ENCODE assay signal across 11 cellular contexts in genomic region chr7:29337628-29338116, GRCh38.
DNase-seq lines count a peak whose midpoint lies in the region; ATAC-seq and TF ChIP-seq lines count a peak whose summit lies in the region.
"Had no signal": no experiment of that assay in that cellular context is flagged by ENCODE, and none has a peak within 500 bp of the region (broad histone marks: within the 10 kb centered on the region; RNA-seq: fewer than 3 reads in every experiment).

No MANE protein-coding gene starts in this region.

- H3K18ac ChIP-seq in neuronal stem cell (ENCODE audit: low read length) = no peak overlapping the region

- H3K27ac ChIP-seq in DND-41 (ENCODE audit: low read length) (peak overlapping the region; percentile 71), Peyer's patch (peak overlapping the region in 1 of 4 donors; percentile 43), neuronal stem cell (replicated peaks; ENCODE audit: low read length) (no peak overlapping the region)
- H3K27ac ChIP-seq: thoracic aorta had no signal

- peaks cover 0 to 3% (median 0%) of the 10 kb centered on the region in 5 experiments for H3K9me3 Mint-ChIP-seq in brain

- H3K4ac ChIP-seq in neuronal stem cell (ENCODE audit: low read length) = no peak overlapping the region

- H3K79me2 ChIP-seq in DND-41 (ENCODE audit: insufficient read depth, low read length) = no peaks in the 10 kb centered on the region

- no peak overlapping the region for H2BK15ac ChIP-seq in neuronal stem cell (ENCODE audit: low read length)

- H3K79me1 ChIP-seq in neuronal stem cell (ENCODE audit: low read depth, low read length) = no peaks in the 10 kb centered on the region

- H3K4me3 ChIP-seq in DND-41 (ENCODE audit: low read depth in 1 of 2, low read length in 2 of 2) (peak overlapping the region in 1 of 2 experiments; percentile 47; a peak in 2 of 4 replicates), Peyer's patch (no peak overlapping the region), neuronal stem cell (ENCODE audit: low read length in 2 of 2) (no peak overlapping the region)
- H3K4me3 ChIP-seq: skin epidermis, thoracic aorta had no signal

- no peak for TF ChIP-seq POLR2A in Peyer's patch (IDR thresholded peaks at IDR 0.05)

- H2BK5ac ChIP-seq in neuronal stem cell (ENCODE audit: low read length) = no peak overlapping the region

- H4K8ac ChIP-seq in neuronal stem cell (ENCODE audit: low read depth, low read length) = no peak overlapping the region

- H3K27ac Mint-ChIP-seq in brain = peak overlapping the region in 3 of 5 experiments; percentile 6 to 64 (median 24)

- no peaks in the 10 kb centered on the region for H3K27me3 ChIP-seq in DND-41 (ENCODE audit: insufficient read depth, low read length, poor library complexity)
- no peaks in the 10 kb centered on the region for H3K27me3 ChIP-seq in Peyer's patch
- H3K27me3 ChIP-seq in neuronal stem cell (ENCODE audit: control insufficient read depth in 3 of 3, insufficient read depth in 3 of 3, low read depth in 1 of 3, low read length in 3 of 3) = no peaks in the 10 kb centered on the region

- no peak overlapping the region for H2AK5ac ChIP-seq in neuronal stem cell (ENCODE audit: low read depth, low read length)

- peak; percentile 98 for ATAC-seq in DND-41 (ENCODE audit: insufficient read depth, low read depth)

- no peak overlapping the region for H3K4me3 Mint-ChIP-seq in brain

- H3K23ac ChIP-seq in neuronal stem cell (ENCODE audit: low read depth, low read length, poor library complexity) = no peak overlapping the region

- no CpG with 5 or more reads among the region's 3 CpGs for WGBS in neuronal stem cell (ENCODE audit: extremely low coverage in 2 of 2, insufficient read length in 2 of 2, insufficient replicate concordance in 1 of 2), 2 donors

- H2BK12ac ChIP-seq in neuronal stem cell (ENCODE audit: low read length) = no peak overlapping the region

- peak; percentile 6 for TF ChIP-seq CTCF in DND-41 (IDR thresholded peaks at IDR 0.05; ENCODE audit: borderline replicate concordance, extremely low read depth, low read length, poor library complexity, severe bottlenecking)
- TF ChIP-seq CTCF in Peyer's patch (IDR thresholded peaks at IDR 0.05) = no peak
- TF ChIP-seq CTCF in brain (conservative IDR thresholded peaks at IDR 0.05) = no peak

- H3K14ac ChIP-seq in neuronal stem cell (ENCODE audit: low read length) = no peak overlapping the region

- H3K9me3 ChIP-seq in DND-41 (ENCODE audit: insufficient read depth, low read length, severe bottlenecking) (no peaks in the 10 kb centered on the region), Peyer's patch (no peaks in the 10 kb centered on the region), neuronal stem cell (replicated peaks in 1 of 2; ENCODE audit: control insufficient read depth in 2 of 2, insufficient read depth in 1 of 2, low read depth in 1 of 2, low read length in 2 of 2) (peaks cover 0 to 2% of the 10 kb centered on the region in 2 donors)
- H3K9me3 ChIP-seq: thoracic aorta had no signal

- peak overlapping the region; percentile 18 for H3K9ac ChIP-seq in DND-41 (ENCODE audit: low read depth, low read length)
- no peak overlapping the region for H3K9ac ChIP-seq in neuronal stem cell (ENCODE audit: low read depth, low read length, poor library complexity)

- H3K36me3 ChIP-seq in DND-41 (ENCODE audit: insufficient read depth, low read length) (no peaks in the 10 kb centered on the region), Peyer's patch (no peaks in the 10 kb centered on the region), neuronal stem cell (replicated peaks in 1 of 2; ENCODE audit: control insufficient read depth in 2 of 2, insufficient read depth in 2 of 2, low read length in 2 of 2) (no peaks in the 10 kb centered on the region)
- H3K36me3 ChIP-seq: thoracic aorta had no signal

- DNase-seq in DND-41 (peak; percentile 73), Peyer's patch (peak in 2 of 3 donors; percentile 21 to 52), neuronal stem cell (ENCODE audit: low spot score) (no peak), DMS 273 treated with DMSO at 0.1 percent for 48 hours (lab: John Stamatoyannopoulos, UW) (no peak), hepatic stellate cell (ENCODE audit: low spot score) (no peak), T-helper 9 cell (no peak), NCI-H526 treated with DMSO at 0.1 percent for 48 hours (lab: John Stamatoyannopoulos, UW) (no peak)
- DNase-seq: amniotic stem cell had no signal

- H3K27me3 Mint-ChIP-seq in brain = no peaks in the 10 kb centered on the region

- peak overlapping the region; percentile 42 for H2AFZ ChIP-seq in DND-41 (ENCODE audit: low read depth, low read length)
- H2AFZ ChIP-seq in neuronal stem cell (ENCODE audit: low read length) = peak overlapping the region; percentile 18

- H3K4me1 ChIP-seq in DND-41 (ENCODE audit: insufficient read depth, low read length) = peaks cover 41% of the 10 kb centered on the region
- peaks cover 0 to 6% (median 0%) of the 10 kb centered on the region in 4 donors for H3K4me1 ChIP-seq in Peyer's patch
- no peaks in the 10 kb centered on the region for H3K4me1 ChIP-seq in neuronal stem cell (ENCODE audit: control insufficient read depth in 2 of 2, insufficient read depth in 1 of 2, low read depth in 1 of 2, low read length in 2 of 2)

- peaks cover 26% of the 10 kb centered on the region for H3K4me1 Mint-ChIP-seq in brain

- peak overlapping the region; percentile 61 for H3K4me2 ChIP-seq in DND-41 (ENCODE audit: insufficient read depth, low read length)
- H3K4me2 ChIP-seq in neuronal stem cell (ENCODE audit: insufficient read depth, low read length, poor library complexity, severe bottlenecking) = no peak overlapping the region

- H2BK120ac ChIP-seq in neuronal stem cell (ENCODE audit: low read depth, low read length) = no peak overlapping the region

- no peak overlapping the region for H4K91ac ChIP-seq in neuronal stem cell (ENCODE audit: low read depth, low read length, poor library complexity)

- H4K20me1 ChIP-seq in DND-41 (ENCODE audit: insufficient read depth, low read length) = 0 out of 2 replicates have a peak, but pooled peaks cover 3% of the 10 kb centered on the region

- no peaks in the 10 kb centered on the region for H3K36me3 Mint-ChIP-seq in brain

Comparison
In these comparisons a context has a peak if more than half of its experiments do, and no peak if none do; other contexts are left out.
1. DNase-seq: peak in DND-41 (single experiment) and Peyer's patch (2 of 3); none in neuronal stem cell (single experiment), DMS 273 treated with DMSO at 0.1 percent for 48 hours (single experiment), hepatic stellate cell (single experiment), T-helper 9 cell (single experiment) and NCI-H526 treated with DMSO at 0.1 percent for 48 hours (single experiment).